Comparison of ENCODE assay signal across 15 cellular contexts in genomic region chr17:79020631-79021301, GRCh38. TPM values are rescaled to one million over a fixed set of nuclear protein-coding genes. Genes with fewer than 3 reads are reported as not detected.
DNase-seq lines count a peak whose midpoint lies in the region; ATAC-seq and TF ChIP-seq lines count a peak whose summit lies in the region.
"Had no signal": no experiment of that assay in that cellular context is flagged by ENCODE, and none has a peak within 500 bp of the region (broad histone marks: within the 10 kb centered on the region; RNA-seq: fewer than 3 reads in every experiment).

No MANE protein-coding gene starts in this region.

- peaks cover 6% of the 10 kb centered on the region for H3K36me3 Mint-ChIP-seq in WTC11

- no peak overlapping the region for H3K27ac Mint-ChIP-seq in WTC11
- H3K27ac Mint-ChIP-seq: memory B cell had no signal

- 53% methylated on average over 2 of the region's 2 CpGs for WGBS in right lobe of liver (ENCODE audit: insufficient coverage, low coverage, low lambda C conversion rate, missing lambda C conversion rate)

- DNase-seq in M059J (ENCODE audit: low read depth) (peak; percentile 53), coronary artery (ENCODE audit: low spot score) (peak; percentile 71), right lobe of liver (no peak), NCI-H82 (lab: John Stamatoyannopoulos, UW) (no peak), WTC11 (ENCODE audit: low spot score) (no peak), G401 (ENCODE audit: low spot score) (no peak)
- DNase-seq: activated CD4-positive, alpha-beta T cell treated with anti-CD3 and anti-CD28 coated beads, Interleukin-2, amount 50 U/mL, for 48 hours; Karpas-422; NCI-H187 treated with DMSO at 0.1 percent for 48 hours; SHP77 treated with DMSO at 0.1 percent for 48 hours had no signal

- intact Hi-C loops in right lobe of liver (cut with DNase I): no loop called here

- H3K27me3 ChIP-seq in right lobe of liver (no peaks in the 10 kb centered on the region), subcutaneous abdominal adipose tissue (ENCODE audit: control insufficient read depth in 5 of 5, insufficient read depth in 4 of 5, low read length in 5 of 5) (peaks cover 0 to 4% (median 0%) of the 10 kb centered on the region in 5 donors)

- peak overlapping the region in 4 of 5 donors; percentile 3 to 72 (median 50) for H3K9ac ChIP-seq in subcutaneous abdominal adipose tissue (ENCODE audit: low read length in 5 of 5)
- H3K9ac ChIP-seq: BLaER1 treated with 17β-estradiol and CSF1 and Interleukin-3, amounts not matched to agents 10 nM and 100 nM had no signal

- no peak overlapping the region for H3K4me3 ChIP-seq in coronary artery
- H3K4me3 ChIP-seq in right lobe of liver: no peak overlapping the region
- peak overlapping the region in 1 of 5 donors; percentile 6 for H3K4me3 ChIP-seq in subcutaneous abdominal adipose tissue (ENCODE audit: low read depth in 1 of 5, low read length in 5 of 5)
- H3K4me3 ChIP-seq: BLaER1 treated with 17β-estradiol and CSF1 and Interleukin-3, amounts not matched to agents 10 nM and 100 nM had no signal

- H3K27me3 Mint-ChIP-seq in WTC11 (ENCODE audit: low read depth): peaks cover 77% of the 10 kb centered on the region

- H3K4me1 ChIP-seq in right lobe of liver (peaks cover 0 to 11% (median 0%) of the 10 kb centered on the region in 4 donors), subcutaneous abdominal adipose tissue (ENCODE audit: control insufficient read depth in 5 of 5, insufficient read depth in 5 of 5, low read length in 5 of 5) (peaks cover 23 to 62% (median 61%) of the 10 kb centered on the region in 5 donors)

- POLR2A ChIA-PET in WTC11 (lab: Charles Lee): no interaction called here

- H3K27ac ChIP-seq in coronary artery: peak overlapping the region; percentile 88 to 97
- H3K27ac ChIP-seq in right lobe of liver: peak overlapping the region in 2 of 3 donors; percentile 32 to 69
- H3K27ac ChIP-seq in subcutaneous abdominal adipose tissue (ENCODE audit: low read depth, low read length): peak overlapping the region; percentile 87
- H3K27ac ChIP-seq: BLaER1 treated with 17β-estradiol and CSF1 and Interleukin-3, amounts not matched to agents 10 nM and 100 nM; neutrophil had no signal

- ATAC-seq in right lobe of liver: no peak
- ATAC-seq in WTC11: no peak
- no peak for ATAC-seq in HG03442 (IDR thresholded peaks at IDR 0.05; ENCODE audit: unreplicated experiment)

- TF ChIP-seq CTCF in coronary artery (IDR thresholded peaks at IDR 0.05) (no peak), right lobe of liver (IDR thresholded peaks at IDR 0.05) (no peak), WTC11 (IDR thresholded peaks at IDR 0.05) (no peak)

- H3K4me1 Mint-ChIP-seq in WTC11: peaks cover 16% of the 10 kb centered on the region

- in situ Hi-C loops in G401 (cut with HindIII; ENCODE audit: low sequenced_read_pairs): no loop called here

- H3K36me3 ChIP-seq in right lobe of liver (no peaks in the 10 kb centered on the region), subcutaneous abdominal adipose tissue (ENCODE audit: control insufficient read depth in 5 of 5, insufficient read depth in 5 of 5, low read length in 5 of 5) (no peaks in the 10 kb centered on the region)
- H3K36me3 ChIP-seq: BLaER1 treated with 17β-estradiol and CSF1 and Interleukin-3, amounts not matched to agents 10 nM and 100 nM; neutrophil had no signal

- CTCF ChIA-PET in WTC11 (lab: Charles Lee): interaction anchor here (0.9 to 1.5 kb wide), 3 partner anchors 22 to 25 kb away, joined by 3 to 5 read pairs (median 5); no protein-coding TSS in a partner anchor

- TF ChIP-seq POLR2A in right lobe of liver (IDR thresholded peaks at IDR 0.05): no peak

- no peak overlapping the region for H3K4me3 Mint-ChIP-seq in WTC11
- H3K4me3 Mint-ChIP-seq: memory B cell had no signal

- H3K9me3 ChIP-seq in right lobe of liver: no peaks in the 10 kb centered on the region
- H3K9me3 ChIP-seq in subcutaneous abdominal adipose tissue (ENCODE audit: control insufficient read depth in 5 of 5, low read length in 5 of 5): no peaks in the 10 kb centered on the region
- H3K9me3 ChIP-seq: neutrophil had no signal

- H3K9me3 Mint-ChIP-seq in WTC11: peaks cover 18% of the 10 kb centered on the region
- H3K9me3 Mint-ChIP-seq: memory B cell had no signal

TF ChIP-seq in WTC11, 78 proteins besides CTCF, POLR2A, EP300 and RAD21 (continues in another document):
- TF ChIP-seq ZNF281 (CRISPR knock-in tag; IDR thresholded peaks at IDR 0.05) (no peak), EMX1 (CRISPR knock-in tag; IDR thresholded peaks at IDR 0.05) (no peak), CREM (CRISPR knock-in tag; IDR thresholded peaks at IDR 0.05) (no peak), SMAD4 (CRISPR knock-in tag; IDR thresholded peaks at IDR 0.05) (no peak), ZMAT4 (CRISPR knock-in tag; IDR thresholded peaks at IDR 0.05) (no peak), TEAD4 (CRISPR knock-in tag; IDR thresholded peaks at IDR 0.05) (no peak), NFATC4 (CRISPR knock-in tag; IDR thresholded peaks at IDR 0.05) (no peak), ZNF317 (CRISPR knock-in tag; IDR thresholded peaks at IDR 0.05; ENCODE audit: borderline replicate concordance, low read depth) (no peak), ZNF425 (CRISPR knock-in tag; conservative IDR thresholded peaks at IDR 0.05) (no peak)
- TF ChIP-seq, protein P1, sequence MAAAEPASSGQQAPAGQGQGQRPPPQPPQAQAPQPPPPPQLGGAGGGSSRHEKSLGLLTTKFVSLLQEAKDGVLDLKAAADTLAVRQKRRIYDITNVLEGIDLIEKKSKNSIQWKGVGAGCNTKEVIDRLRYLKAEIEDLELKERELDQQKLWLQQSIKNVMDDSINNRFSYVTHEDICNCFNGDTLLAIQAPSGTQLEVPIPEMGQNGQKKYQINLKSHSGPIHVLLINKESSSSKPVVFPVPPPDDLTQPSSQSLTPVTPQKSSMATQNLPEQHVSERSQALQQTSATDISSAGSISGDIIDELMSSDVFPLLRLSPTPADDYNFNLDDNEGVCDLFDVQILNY (CRISPR knock-in tag; IDR thresholded peaks at IDR 0.05): no peak

RNA-seq across cellular contexts. Expression of gene C1QTNF1, which starts 3.2 kb away (rescaled TPM):
- total RNA-seq in M059J (2014; rRNA removed; shearing (Covaris generic)): 4.5 and 7.0 TPM in 2 replicates
- total RNA-seq in right lobe of liver (10 to 100 TPM in 5 of 6 experiments, 1 to 10 TPM in 1; 9.8 to 40.2 (median 26.2) TPM), WTC11 (2021) (1.5 to 2.7 TPM (median 1.7 TPM) in 3 replicates)
- total RNA-seq in G401 (2014; rRNA removed; shearing (Covaris generic)): not detected in 2 replicates

RNA-seq across cellular contexts. Expression of gene CANT1, which starts 11.2 kb away (rescaled TPM):
- total RNA-seq in M059J (2014; rRNA removed; shearing (Covaris generic)): 70.5 and 85.3 TPM in 2 replicates
- total RNA-seq in right lobe of liver (10 to 100 TPM; 15.6 to 26.3 (median 18.7) TPM), WTC11 (2021) (34.1 to 39.7 TPM (median 35.1 TPM) in 3 replicates)
- 66.1 and 80.1 TPM in 2 replicates for total RNA-seq in G401 (2014; rRNA removed; shearing (Covaris generic))

RNA-seq across cellular contexts. Expression of gene LGALS3BP, which starts 41.0 kb away (rescaled TPM):
- total RNA-seq in M059J (2014; rRNA removed; shearing (Covaris generic)): 787 and 1,162 TPM in 2 replicates
- total RNA-seq in right lobe of liver: 100 to 1,000 TPM in 4 of 6 experiments, 10 to 100 TPM in 2; 82.8 to 257 (median 121) TPM
- total RNA-seq in WTC11 (2021): 57.9 to 88.6 TPM (median 86.9 TPM) in 3 replicates
- 24.1 and 44.7 TPM in 2 replicates for total RNA-seq in G401 (2014; rRNA removed; shearing (Covaris generic))

RNA-seq across cellular contexts. Expression of gene ENGASE, which starts 53.9 kb away (rescaled TPM):
- 1.4 and 5.0 TPM in 2 replicates for total RNA-seq in M059J (2014; rRNA removed; shearing (Covaris generic))
- total RNA-seq in right lobe of liver (10 to 100 TPM in 5 of 6 experiments, 1 to 10 TPM in 1; 7.4 to 63.7 (median 39.1) TPM), WTC11 (2021) (40.0 to 47.5 TPM (median 41.6 TPM) in 3 replicates)
- total RNA-seq in G401 (2014; rRNA removed; shearing (Covaris generic)): 13.2 and 17.1 TPM in 2 replicates

Comparison
In these comparisons a context has a peak if more than half of its experiments do, and no peak if none do; other contexts are left out.
1. DNase-seq: peak in M059J (single experiment) and coronary artery (single experiment); none in right lobe of liver (0 of 3), NCI-H82 (single experiment), WTC11 (single experiment) and G401 (single experiment).
2. Peak in every context shown above with its lines, with median percentiles within 50 percentile points of each other: H3K27ac ChIP-seq.